In genomic region chr1:171251042-171251740, GRCh38 we compare ENCODE assay signal across 9 cellular contexts. TPM values are rescaled to one million over a fixed set of nuclear protein-coding genes. Genes with fewer than 3 reads are reported as not detected.
DNase-seq lines count a peak whose midpoint lies in the region; ATAC-seq and TF ChIP-seq lines count a peak whose summit lies in the region.
"Had no signal": no experiment of that assay in that cellular context is flagged by ENCODE, and none has a peak within 500 bp of the region (broad histone marks: within the 10 kb centered on the region; RNA-seq: fewer than 3 reads in every experiment).

No MANE protein-coding gene starts in this region.

- H3K4me1 Mint-ChIP-seq in T-helper 2 cell treated with Interferon-gamma antibody and Interleukin-4, amounts not matched to agents 5 μg/mL and 100 μg/mL, for 36 hours (ENCODE audit: low read depth), result peaks cover 7% of the 10 kb centered on the region

- H3K9me3 ChIP-seq in effector memory CD4-positive, alpha-beta T cell (ENCODE audit: control insufficient read depth, low read length), result no peaks in the 10 kb centered on the region
- H3K9me3 ChIP-seq in mucosa of descending colon (no peaks in the 10 kb centered on the region), tibial nerve (no peaks in the 10 kb centered on the region)
- H3K9me3 ChIP-seq: BLaER1 had no signal

- DNase-seq in NCI-H82 (lab: John Stamatoyannopoulos, UW) (peak; percentile 66), NCI-H82 treated with DMSO at 0.1 percent for 48 hours (lab: John Stamatoyannopoulos, UW; ENCODE audit: unreplicated experiment) (no peak), HL-60 (ENCODE audit: low read depth in 1 of 2, low spot score in 1 of 2) (peak in 1 of 2 experiments; percentile 11), mucosa of descending colon (peak; percentile 52 to 60 (median 56)), tibial nerve (ENCODE audit: low spot score in 2 of 2) (no peak), SHP77 (lab: John Stamatoyannopoulos, UW) (no peak)
- peak; percentile 8 for DNase-seq in T-helper 2 cell treated with Interferon-gamma antibody and Interleukin-4, amounts not matched to agents 5 μg/mL and 100 μg/mL, for 36 hours (ENCODE audit: low spot score)
- no peak for DNase-seq in effector memory CD4-positive, alpha-beta T cell

- H3K27me3 ChIP-seq in HL-60 (ENCODE audit: insufficient read depth, poor library complexity, severe bottlenecking) (no peaks in the 10 kb centered on the region), tibial nerve (peaks cover 0 to 10% of the 10 kb centered on the region in 2 donors)
- H3K27me3 ChIP-seq in effector memory CD4-positive, alpha-beta T cell (replicated peaks; ENCODE audit: control insufficient read depth, insufficient read depth, low read length, poor library complexity, severe bottlenecking), result peaks cover 13% of the 10 kb centered on the region
- H3K27me3 ChIP-seq: BLaER1 had no signal

- ATAC-seq in mucosa of descending colon, result peak; percentile 75

- no peak for TF ChIP-seq POLR2A in tibial nerve (IDR thresholded peaks at IDR 0.05)

- H3K9me3 Mint-ChIP-seq in T-helper 2 cell treated with Interferon-gamma antibody and Interleukin-4, amounts not matched to agents 5 μg/mL and 100 μg/mL, for 36 hours, result no peaks in the 10 kb centered on the region

- 16% methylated on average over 20 of the region's 26 CpGs for WGBS in tibial nerve, 2 donors

- H3K4me3 Mint-ChIP-seq in T-helper 2 cell treated with Interferon-gamma antibody and Interleukin-4, amounts not matched to agents 5 μg/mL and 100 μg/mL, for 36 hours, result peak overlapping the region; percentile 86

- no peak for TF ChIP-seq EP300 in tibial nerve (IDR thresholded peaks at IDR 0.05)

- H3K27ac Mint-ChIP-seq in T-helper 2 cell treated with Interferon-gamma antibody and Interleukin-4, amounts not matched to agents 5 μg/mL and 100 μg/mL, for 36 hours, result no peak overlapping the region

- no peak overlapping the region for H3K27ac ChIP-seq in HL-60 (replicated peaks)
- H3K27ac ChIP-seq in effector memory CD4-positive, alpha-beta T cell (ENCODE audit: insufficient read depth, low read length, poor library complexity, severe bottlenecking), result no peak overlapping the region
- H3K27ac ChIP-seq in tibial nerve, result peak overlapping the region in 1 of 4 donors; percentile 52
- H3K27ac ChIP-seq: BLaER1 had no signal

- H3K4me3 ChIP-seq in HL-60 (replicated peaks; ENCODE audit: insufficient read depth, low read length) (peak overlapping the region; percentile 49), mucosa of descending colon (no peak overlapping the region), tibial nerve (peak overlapping the region; percentile 20 to 57 (median 38))
- H3K4me3 ChIP-seq in effector memory CD4-positive, alpha-beta T cell (ENCODE audit: insufficient read depth, low read depth, low read length, poor library complexity, severe bottlenecking), result peak overlapping the region; percentile 13
- H3K4me3 ChIP-seq: BLaER1 had no signal

- peaks cover 52% of the 10 kb centered on the region for H3K27me3 Mint-ChIP-seq in T-helper 2 cell treated with Interferon-gamma antibody and Interleukin-4, amounts not matched to agents 5 μg/mL and 100 μg/mL, for 36 hours (ENCODE audit: low read depth)

- no peak for TF ChIP-seq CTCF in HL-60 (IDR thresholded peaks at IDR 0.05; ENCODE audit: insufficient read depth, low read length)
- no peak for TF ChIP-seq CTCF in mucosa of descending colon (IDR thresholded peaks at IDR 0.05)
- TF ChIP-seq CTCF in tibial nerve (IDR thresholded peaks at IDR 0.05), result no peak

- intact Hi-C loops in mucosa of descending colon (cut with DNase I, micrococcal nuclease), result no loop called here

- no peaks in the 10 kb centered on the region for H3K36me3 ChIP-seq in effector memory CD4-positive, alpha-beta T cell (ENCODE audit: control insufficient read depth, insufficient read depth, low read length)
- H3K36me3 ChIP-seq in mucosa of descending colon (ENCODE audit: low read depth) (no peaks in the 10 kb centered on the region), tibial nerve (no peaks in the 10 kb centered on the region)
- H3K36me3 ChIP-seq: BLaER1 had no signal

- H3K36me3 Mint-ChIP-seq in T-helper 2 cell treated with Interferon-gamma antibody and Interleukin-4, amounts not matched to agents 5 μg/mL and 100 μg/mL, for 36 hours (ENCODE audit: low read depth), result no peaks in the 10 kb centered on the region

- no peaks in the 10 kb centered on the region for H3K4me1 ChIP-seq in effector memory CD4-positive, alpha-beta T cell (ENCODE audit: control insufficient read depth, insufficient read depth, low read length, poor library complexity, severe bottlenecking)
- H3K4me1 ChIP-seq in mucosa of descending colon (ENCODE audit: low read depth), result no peaks in the 10 kb centered on the region
- H3K4me1 ChIP-seq in tibial nerve, result peaks cover 0 to 13% (median 4%) of the 10 kb centered on the region in 4 donors

RNA-seq across cellular contexts. Expression of gene FMO1, which starts 2.9 kb away (rescaled TPM):
- total RNA-seq in mucosa of descending colon, result not detected
- 1 to 10 TPM in 1 of 4 donors, under 1 TPM in 3; 0.21 to 2.9 (median 0.67) TPM for total RNA-seq in tibial nerve

Comparison
In these comparisons a context has a peak if more than half of its experiments do, and no peak if none do; other contexts are left out.
1. DNase-seq: peak in NCI-H82 (single experiment), T-helper 2 cell treated with Interferon-gamma antibody and Interleukin-4, amounts not matched to agents 5 μg/mL and 100 μg/mL, for 36 hours (single experiment) and mucosa of descending colon (3 of 3); none in NCI-H82 treated with DMSO at 0.1 percent for 48 hours (single experiment), effector memory CD4-positive, alpha-beta T cell (0 of 3), tibial nerve (0 of 2) and SHP77 (0 of 2).